In genomic region chr6:31122803-31123706, GRCh38 we compare ENCODE assay signal across 10 cellular contexts. TPM values are rescaled to one million over a fixed set of nuclear protein-coding genes. Genes with fewer than 3 reads are reported as not detected.
A peak's percentile ranks its signal among the peaks of the same experiment; 100 is the strongest.
DNase-seq lines count a peak whose midpoint lies in the region; FAIRE-seq and TF ChIP-seq lines count a peak whose summit lies in the region.
"Had no signal": no experiment of that assay in that cellular context is flagged by ENCODE, and none has a peak within 500 bp of the region (broad histone marks: within the 10 kb centered on the region; RNA-seq: fewer than 3 reads in every experiment).

No MANE protein-coding gene starts in this region.

- DNase-seq in A172 (ENCODE audit: low spot score): peak; percentile 93
- DNase-seq in NCI-H226: peak; percentile 95
- DNase-seq in endothelial cell of umbilical vein (ENCODE audit: low read depth, low spot score): peak; percentile 91
- peak; percentile 67 to 82 for DNase-seq in mesothelial cell of epicardium (ENCODE audit: low spot score in 2 of 2, unreplicated experiment in 2 of 2)
- DNase-seq in GOT3 (lab: John Stamatoyannopoulos, UW): no peak
- DNase-seq in NK-92 (lab: John Stamatoyannopoulos, UW; ENCODE audit: unreplicated experiment): no peak
- DNase-seq in stimulated activated naive CD4-positive, alpha-beta T cell (lab: John Stamatoyannopoulos, UW): no peak
- DNase-seq in CD8-positive, alpha-beta memory T cell: no peak
- DNase-seq: COR-L47 had no signal

- no peak overlapping the region for H3K4me3 ChIP-seq in endothelial cell of umbilical vein (replicated peaks in 1 of 3; ENCODE audit: insufficient read depth in 1 of 3, low read depth in 1 of 3, low read length in 3 of 3)
- no peak overlapping the region for H3K4me3 ChIP-seq in CD8-positive, alpha-beta memory T cell (ENCODE audit: low read length)

- CTCF ChIA-PET in endothelial cell of umbilical vein (lab: Charles Lee): interaction anchor here (0.5 to 10.6 kb wide), 3 partner anchors 7 to 36 kb away, joined by 3 to 71 read pairs (median 4); partner anchors contain the start of gene PSORS1C1
- CTCF ChIA-PET in CD8-positive, alpha-beta memory T cell (lab: Charles Lee): interaction anchor here (0.9 to 1.1 kb wide), 2 partner anchors 14 to 43 kb away, joined by 3 read pairs; no protein-coding TSS in a partner anchor

- no peaks in the 10 kb centered on the region for H3K9me3 ChIP-seq in endothelial cell of umbilical vein (replicated peaks; ENCODE audit: control insufficient read depth, insufficient read depth, low read length)
- no peaks in the 10 kb centered on the region for H3K9me3 ChIP-seq in CD8-positive, alpha-beta memory T cell (ENCODE audit: low read length)

- FAIRE-seq in endothelial cell of umbilical vein (lab: Jason Lieb, UNC): peak; percentile 96

- intact Hi-C loops in endothelial cell of umbilical vein (cut with micrococcal nuclease): loop anchor here (1.0 to 2.0 kb wide), 2 partner anchors 26 to 35 kb away; partner anchors contain the start of gene TCF19

- peaks cover 34% of the 10 kb centered on the region for H3K4me1 Mint-ChIP-seq in mesothelial cell of epicardium
- H3K4me1 Mint-ChIP-seq in CD8-positive, alpha-beta memory T cell: peaks cover 2 to 3% (median 3%) of the 10 kb centered on the region in 3 donors

- H3K9ac ChIP-seq in endothelial cell of umbilical vein (replicated peaks; ENCODE audit: extremely low read depth, insufficient read depth, low read length): peak overlapping the region; percentile 64

- H3K27me3 ChIP-seq in endothelial cell of umbilical vein (ENCODE audit: control insufficient read depth in 2 of 2, insufficient read depth in 2 of 2, low read length in 2 of 2): no peaks in the 10 kb centered on the region
- H3K27me3 ChIP-seq in CD8-positive, alpha-beta memory T cell (ENCODE audit: insufficient read depth, low read length, poor library complexity, severe bottlenecking): no peaks in the 10 kb centered on the region

- no peaks in the 10 kb centered on the region for H3K36me3 Mint-ChIP-seq in mesothelial cell of epicardium
- H3K36me3 Mint-ChIP-seq in CD8-positive, alpha-beta memory T cell: no peaks in the 10 kb centered on the region

- H3K27me3 Mint-ChIP-seq in mesothelial cell of epicardium (ENCODE audit: low read depth): peaks cover 9% of the 10 kb centered on the region
- H3K27me3 Mint-ChIP-seq in CD8-positive, alpha-beta memory T cell: peaks cover 8 to 9% of the 10 kb centered on the region in 2 donors

- H3K36me3 ChIP-seq in endothelial cell of umbilical vein (ENCODE audit: control insufficient read depth in 2 of 2, extremely low read depth in 1 of 2, insufficient read depth in 2 of 2, low read length in 2 of 2): no peaks in the 10 kb centered on the region
- H3K36me3 ChIP-seq in CD8-positive, alpha-beta memory T cell (ENCODE audit: insufficient read depth, low read length): no peaks in the 10 kb centered on the region

- H2AFZ ChIP-seq in endothelial cell of umbilical vein (ENCODE audit: low read depth, low read length): peak overlapping the region; percentile 89

- H4K20me1 ChIP-seq in endothelial cell of umbilical vein (replicated peaks; ENCODE audit: control insufficient read depth, extremely low read depth, insufficient read depth, low read length): no peaks in the 10 kb centered on the region

- dilution Hi-C loops in endothelial cell of umbilical vein (cut with MboI; ENCODE audit: extremely low pct_ligation_motif_present, low sequenced_read_pairs): no loop called here

- TF ChIP-seq POLR2A in endothelial cell of umbilical vein (IDR thresholded peaks at IDR 0.05; ENCODE audit: low read depth, low read length): no peak

- POLR2A ChIA-PET in endothelial cell of umbilical vein (lab: Charles Lee): no interaction called here
- POLR2A ChIA-PET in CD8-positive, alpha-beta memory T cell (lab: Charles Lee): interaction anchor here (0.5 kb wide), 1 partner anchor 276 kb away, joined by 3 read pairs; no protein-coding TSS in a partner anchor

- H3K4me1 ChIP-seq in endothelial cell of umbilical vein (ENCODE audit: control insufficient read depth, extremely low read depth, insufficient read depth, low read length): peaks cover 36% of the 10 kb centered on the region
- no peaks in the 10 kb centered on the region for H3K4me1 ChIP-seq in CD8-positive, alpha-beta memory T cell (ENCODE audit: insufficient read depth, low read length)

- H3K79me2 ChIP-seq in endothelial cell of umbilical vein (ENCODE audit: control insufficient read depth, insufficient read depth, low read length): no peaks in the 10 kb centered on the region

- peak overlapping the region; percentile 90 for H3K27ac ChIP-seq in endothelial cell of umbilical vein (ENCODE audit: insufficient read depth, low read depth, low read length)
- no peak overlapping the region for H3K27ac ChIP-seq in CD8-positive, alpha-beta memory T cell (ENCODE audit: low read depth, low read length)

- H3K9me1 ChIP-seq in endothelial cell of umbilical vein (replicated peaks; ENCODE audit: control insufficient read depth, extremely low read depth, insufficient read depth, low read length): no peaks in the 10 kb centered on the region

- H3K4me3 Mint-ChIP-seq in mesothelial cell of epicardium: no peak overlapping the region
- H3K4me3 Mint-ChIP-seq in CD8-positive, alpha-beta memory T cell: peak overlapping the region in 1 of 7 donors; percentile 32
- H3K4me3 Mint-ChIP-seq: dendritic cell treated with granulocyte-macrophage colony-stimulating factor and Interleukin-4, amounts not matched to agents 40 ng/mL and 50 ng/mL, for 4 days had no signal

- H3K9me3 Mint-ChIP-seq in mesothelial cell of epicardium: no peaks in the 10 kb centered on the region
- H3K9me3 Mint-ChIP-seq in CD8-positive, alpha-beta memory T cell: no peaks in the 10 kb centered on the region
- H3K9me3 Mint-ChIP-seq: dendritic cell treated with granulocyte-macrophage colony-stimulating factor and Interleukin-4, amounts not matched to agents 40 ng/mL and 50 ng/mL, for 4 days had no signal

- H3K27ac Mint-ChIP-seq in mesothelial cell of epicardium: peak overlapping the region; percentile 96
- H3K27ac Mint-ChIP-seq in CD8-positive, alpha-beta memory T cell: peak overlapping the region in 1 of 8 donors; percentile 50
- H3K27ac Mint-ChIP-seq: dendritic cell treated with granulocyte-macrophage colony-stimulating factor and Interleukin-4, amounts not matched to agents 40 ng/mL and 50 ng/mL, for 4 days had no signal

- H3K4me2 ChIP-seq in endothelial cell of umbilical vein (ENCODE audit: insufficient read depth, low read length): peak overlapping the region; percentile 46

- BruUV-seq in endothelial cell of umbilical vein (replicated peaks; lab: Mats Ljungman, UMichigan): no TSS peak

- TF ChIP-seq CTCF in endothelial cell of umbilical vein (IDR thresholded peaks at IDR 0.05; ENCODE audit: extremely low read depth in 1 of 2, insufficient read depth in 1 of 2, low read depth in 1 of 2, low read length in 2 of 2): no peak
- TF ChIP-seq CTCF in mesothelial cell of epicardium (IDR thresholded peaks at IDR 0.05; ENCODE audit: unreplicated experiment): no peak

RNA-seq across cellular contexts. Expression of gene CDSN, which starts 2.8 kb away (rescaled TPM):
- not detected in 2 replicates for total RNA-seq in A172 (2014; rRNA removed; shearing (Covaris generic))
- not detected in 2 replicates for total RNA-seq in endothelial cell of umbilical vein
- 0.03 TPM in 1 of 2 replicates, not detected in the other for polyA plus RNA-seq in endothelial cell of umbilical vein
- polyA plus RNA-seq in endothelial cell of umbilical vein (2011; cell fraction: cytosol; rRNA removed): 0.03 TPM in 1 of 2 replicates, not detected in the other
- not detected in 2 replicates for polyA plus RNA-seq in endothelial cell of umbilical vein (2011; cell fraction: nucleus; rRNA removed)
- not detected in 2 replicates for polyA plus RNA-seq in endothelial cell of umbilical vein (2012)
- polyA minus RNA-seq in endothelial cell of umbilical vein: not detected in 2 replicates
- not detected for polyA minus RNA-seq in endothelial cell of umbilical vein (2011; cell fraction: cytosol; rRNA and poly(A)+ RNA removed)
- polyA minus RNA-seq in endothelial cell of umbilical vein (2011; cell fraction: nucleus; rRNA and poly(A)+ RNA removed): 0.24 TPM in 1 of 2 replicates, not detected in the other
- not detected in 3 replicates for total RNA-seq in mesothelial cell of epicardium
- not detected for total RNA-seq in CD8-positive, alpha-beta memory T cell
- polyA plus RNA-seq in CD8-positive, alpha-beta memory T cell: not detected

RNA-seq across cellular contexts. Expression of gene PSORS1C1, which starts 8.5 kb away (rescaled TPM):
- 1.1 and 3.4 TPM in 2 replicates for total RNA-seq in A172 (2014; rRNA removed; shearing (Covaris generic))
- total RNA-seq in endothelial cell of umbilical vein (9.2 and 13.2 TPM in 2 replicates), mesothelial cell of epicardium (0.29 to 1.1 TPM (median 0.72 TPM) in 3 replicates)
- 1.1 TPM in 2 replicates for polyA plus RNA-seq in endothelial cell of umbilical vein
- polyA plus RNA-seq in endothelial cell of umbilical vein (2011; cell fraction: cytosol; rRNA removed): 1.2 and 1.3 TPM in 2 replicates
- 3.8 and 4.5 TPM in 2 replicates for polyA plus RNA-seq in endothelial cell of umbilical vein (2011; cell fraction: nucleus; rRNA removed)
- 2.0 and 2.1 TPM in 2 replicates for polyA plus RNA-seq in endothelial cell of umbilical vein (2012)
- 2.3 and 4.6 TPM in 2 replicates for polyA minus RNA-seq in endothelial cell of umbilical vein
- polyA minus RNA-seq in endothelial cell of umbilical vein (2011; cell fraction: cytosol; rRNA and poly(A)+ RNA removed): 1.8 TPM
- 2.5 and 3.4 TPM in 2 replicates for polyA minus RNA-seq in endothelial cell of umbilical vein (2011; cell fraction: nucleus; rRNA and poly(A)+ RNA removed)
- total RNA-seq in CD8-positive, alpha-beta memory T cell: not detected
- polyA plus RNA-seq in CD8-positive, alpha-beta memory T cell: not detected

RNA-seq across cellular contexts. Expression of gene C6orf15, which starts 10.7 kb away (rescaled TPM):
- total RNA-seq in A172 (2014; rRNA removed; shearing (Covaris generic)): 2.4 TPM in 2 replicates
- total RNA-seq in endothelial cell of umbilical vein (not detected in 2 replicates), mesothelial cell of epicardium (not detected in 3 replicates)
- not detected in 2 replicates for polyA plus RNA-seq in endothelial cell of umbilical vein
- not detected in 2 replicates for polyA plus RNA-seq in endothelial cell of umbilical vein (2011; cell fraction: cytosol; rRNA removed)
- not detected in 2 replicates for polyA plus RNA-seq in endothelial cell of umbilical vein (2011; cell fraction: nucleus; rRNA removed)
- not detected in 2 replicates for polyA plus RNA-seq in endothelial cell of umbilical vein (2012)
- polyA minus RNA-seq in endothelial cell of umbilical vein: not detected in 2 replicates
- polyA minus RNA-seq in endothelial cell of umbilical vein (2011; cell fraction: cytosol; rRNA and poly(A)+ RNA removed): not detected
- polyA minus RNA-seq in endothelial cell of umbilical vein (2011; cell fraction: nucleus; rRNA and poly(A)+ RNA removed): not detected in 2 replicates
- total RNA-seq in CD8-positive, alpha-beta memory T cell: not detected
- polyA plus RNA-seq in CD8-positive, alpha-beta memory T cell: not detected

RNA-seq across cellular contexts. Expression of gene PSORS1C2, which starts 15.8 kb away (rescaled TPM):
- total RNA-seq in A172 (2014; rRNA removed; shearing (Covaris generic)): not detected in 2 replicates
- total RNA-seq in endothelial cell of umbilical vein (not detected in 2 replicates), mesothelial cell of epicardium (not detected in 3 replicates)
- polyA plus RNA-seq in endothelial cell of umbilical vein: not detected in 2 replicates
- polyA plus RNA-seq in endothelial cell of umbilical vein (2011; cell fraction: cytosol; rRNA removed): not detected in 2 replicates
- polyA plus RNA-seq in endothelial cell of umbilical vein (2011; cell fraction: nucleus; rRNA removed): not detected in 2 replicates
- not detected in 2 replicates for polyA plus RNA-seq in endothelial cell of umbilical vein (2012)
- polyA minus RNA-seq in endothelial cell of umbilical vein: not detected in 2 replicates
- polyA minus RNA-seq in endothelial cell of umbilical vein (2011; cell fraction: cytosol; rRNA and poly(A)+ RNA removed): not detected
- not detected in 2 replicates for polyA minus RNA-seq in endothelial cell of umbilical vein (2011; cell fraction: nucleus; rRNA and poly(A)+ RNA removed)
- total RNA-seq in CD8-positive, alpha-beta memory T cell: not detected
- polyA plus RNA-seq in CD8-positive, alpha-beta memory T cell: not detected

RNA-seq across cellular contexts. Expression of gene CCHCR1, which starts 34.5 kb away (rescaled TPM):
- 18.9 and 24.8 TPM in 2 replicates for total RNA-seq in A172 (2014; rRNA removed; shearing (Covaris generic))
- total RNA-seq in endothelial cell of umbilical vein: 22.9 and 23.2 TPM in 2 replicates
- 12.0 and 12.8 TPM in 2 replicates for polyA plus RNA-seq in endothelial cell of umbilical vein
- 15.1 and 16.7 TPM in 2 replicates for polyA plus RNA-seq in endothelial cell of umbilical vein (2011; cell fraction: cytosol; rRNA removed)
- polyA plus RNA-seq in endothelial cell of umbilical vein (2011; cell fraction: nucleus; rRNA removed): 46.6 and 48.1 TPM in 2 replicates
- polyA plus RNA-seq in endothelial cell of umbilical vein (2012): 14.3 and 15.9 TPM in 2 replicates
- polyA minus RNA-seq in endothelial cell of umbilical vein: 11.4 and 12.8 TPM in 2 replicates
- polyA minus RNA-seq in endothelial cell of umbilical vein (2011; cell fraction: cytosol; rRNA and poly(A)+ RNA removed): 9.7 TPM
- 11.2 and 15.5 TPM in 2 replicates for polyA minus RNA-seq in endothelial cell of umbilical vein (2011; cell fraction: nucleus; rRNA and poly(A)+ RNA removed)
- 33.9 to 36.6 TPM (median 34.5 TPM) in 3 replicates for total RNA-seq in mesothelial cell of epicardium
- total RNA-seq in CD8-positive, alpha-beta memory T cell: 10 to 100 TPM; 45.9 to 46.1 TPM
- polyA plus RNA-seq in CD8-positive, alpha-beta memory T cell: 7.4 TPM

Comparison
In these comparisons a context has a peak if more than half of its experiments do, and no peak if none do; other contexts are left out.
1. DNase-seq: peak in A172 (single experiment), NCI-H226 (single experiment), endothelial cell of umbilical vein (single experiment) and mesothelial cell of epicardium (2 of 2); none in GOT3 (single experiment), NK-92 (single experiment), stimulated activated naive CD4-positive, alpha-beta T cell (0 of 6) and CD8-positive, alpha-beta memory T cell (0 of 5).